ENCODE assay signal across 29 cellular contexts in genomic region chr6:38282911-38283310, GRCh38.
"Had no signal": no experiment of that assay in that cellular context is flagged by ENCODE, and none has a peak within 500 bp of the region (broad histone marks: within the 10 kb centered on the region; RNA-seq: fewer than 3 reads in every experiment).

No MANE protein-coding gene starts in this region.

- H3K27ac ChIP-seq: ascending aorta, brain microvascular endothelial cell, coronary artery, gastroesophageal sphincter, left ventricle myocardium inferior, parathyroid adenoma, right atrium auricular region, suprapubic skin, tibial artery had no signal

- H3K4me1 ChIP-seq: ascending aorta, gastroesophageal sphincter, parathyroid adenoma, suprapubic skin, tibial artery had no signal

- H2AFZ ChIP-seq: parathyroid adenoma had no signal

- H3K9me3 Mint-ChIP-seq: activated B cell treated with CpG ODN at 0.5 μM for 24 hours; activated CD8-positive, alpha-beta T cell treated with anti-CD3 and anti-CD28 coated beads for 36 hours; effector memory CD8-positive, alpha-beta T cell; nephron progenitor cell; T-helper 2 cell treated with Interferon-gamma antibody and Interleukin-4, amounts not matched to agents 5 μg/mL and 100 μg/mL, for 36 hours had no signal

- DNase-seq: activated B cell treated with CpG ODN at 0.5 μM for 24 hours; activated CD4-positive, alpha-beta T cell treated with anti-CD3 and anti-CD28 coated beads, Interleukin-2, amount 50 U/mL, for 1 hour; activated CD8-positive, alpha-beta T cell treated with anti-CD3 and anti-CD28 coated beads for 36 hours; activated effector memory CD4-positive, alpha-beta T cell treated with Interleukin-2 at 50 U/mL for 16 hours; activated naive CD4-positive, alpha-beta T cell treated with Interleukin-2 at 50 U/mL for 16 hours; activated T-cell treated with anti-CD3 and anti-CD28 coated beads, Interleukin-2, amount 50 U/mL, for 48 hours; dorsolateral prefrontal cortex; effector memory CD8-positive, alpha-beta T cell; kidney glomerular epithelial cell; left ventricle myocardium inferior; nephron progenitor cell; nucleus accumbens; stimulated activated CD4-positive, alpha-beta T cell treated with anti-CD3 and anti-CD28 coated beads, Interleukin-1b, Interleukin-23, amount 100 ng/mL, for 48 hours; stimulated activated CD4-positive, alpha-beta T cell treated with anti-CD3 and anti-CD28 coated beads, Interleukin-4, amount 100 ng/mL, for 4 hours; stimulated activated CD8-positive, alpha-beta memory T cell treated with anti-CD3 and anti-CD28 coated beads, Interleukin-4, amount 100 ng/mL, for 48 hours; stimulated activated naive B cell treated with anti-CD40 and anti-IgM and Interleukin-4, amounts not matched to agents 10 μg/mL and 1 μg/mL and 100 μg/mL, for 72 hours; T-helper 1 cell; tibial artery had no signal

- ATAC-seq: effector memory CD8-positive, alpha-beta T cell; gastroesophageal sphincter; stimulated activated naive B cell treated with anti-CD40 and anti-IgM and Interleukin-4, amounts not matched to agents 10 μg/mL and 1 μg/mL and 100 μg/mL, for 72 hours had no signal

- H3K9ac ChIP-seq: parathyroid adenoma had no signal

- H3K4me3 Mint-ChIP-seq: activated B cell treated with CpG ODN at 0.5 μM for 24 hours; activated CD8-positive, alpha-beta T cell treated with anti-CD3 and anti-CD28 coated beads for 36 hours; activated naive CD8-positive, alpha-beta T cell; effector memory CD8-positive, alpha-beta T cell; nephron progenitor cell; stimulated activated naive B cell treated with anti-CD40 and anti-IgM and Interleukin-4, amounts not matched to agents 10 μg/mL and 1 μg/mL and 100 μg/mL, for 72 hours; T-helper 2 cell treated with Interferon-gamma antibody and Interleukin-4, amounts not matched to agents 5 μg/mL and 100 μg/mL, for 36 hours had no signal

- H3K4me3 ChIP-seq: ascending aorta, coronary artery, dorsolateral prefrontal cortex, gastroesophageal sphincter, left ventricle myocardium inferior, lung, right atrium auricular region, smooth muscle cell, suprapubic skin, tibial artery had no signal

- H3K27ac Mint-ChIP-seq: activated B cell treated with CpG ODN at 0.5 μM for 24 hours; activated naive CD8-positive, alpha-beta T cell; nephron progenitor cell; T-helper 2 cell treated with Interferon-gamma antibody and Interleukin-4, amounts not matched to agents 5 μg/mL and 100 μg/mL, for 36 hours had no signal

- H3K36me3 ChIP-seq: ascending aorta, brain microvascular endothelial cell, suprapubic skin had no signal

- H3K4me1 Mint-ChIP-seq: activated B cell treated with CpG ODN at 0.5 μM for 24 hours had no signal

- H3K4me2 ChIP-seq: smooth muscle cell had no signal

- H3K79me2 ChIP-seq: parathyroid adenoma had no signal

- H3K27me3 ChIP-seq: ascending aorta, brain microvascular endothelial cell, dorsolateral prefrontal cortex, gastroesophageal sphincter, right atrium auricular region, suprapubic skin, tibial artery had no signal

- H3K9me3 ChIP-seq: ascending aorta, gastroesophageal sphincter, left ventricle myocardium inferior, right atrium auricular region, suprapubic skin, tibial artery had no signal

- H3K27me3 Mint-ChIP-seq: activated B cell treated with CpG ODN at 0.5 μM for 24 hours; activated CD8-positive, alpha-beta T cell treated with anti-CD3 and anti-CD28 coated beads for 36 hours; activated naive CD8-positive, alpha-beta T cell; effector memory CD8-positive, alpha-beta T cell; stimulated activated naive B cell treated with anti-CD40 and anti-IgM and Interleukin-4, amounts not matched to agents 10 μg/mL and 1 μg/mL and 100 μg/mL, for 72 hours had no signal
